1 cellular context compared by ENCODE assay signal in genomic region chr15:45134682-45135604, GRCh38.
TF ChIP-seq lines count a peak whose summit lies in the region.

No MANE protein-coding gene starts in this region.

TF ChIP-seq in WTC11, 78 proteins besides CTCF, POLR2A, EP300 and RAD21 (continued from another document):
- TF ChIP-seq AFF4 (CRISPR knock-in tag; IDR thresholded peaks at IDR 0.05; ENCODE audit: borderline replicate concordance), result no peak
- no peak for TF ChIP-seq MYBL2 (CRISPR knock-in tag; IDR thresholded peaks at IDR 0.05)
- no peak for TF ChIP-seq ATF1 (CRISPR knock-in tag; IDR thresholded peaks at IDR 0.05)
- no peak for TF ChIP-seq CREB1 (CRISPR knock-in tag; IDR thresholded peaks at IDR 0.05)
- no peak for TF ChIP-seq GRHL2 (CRISPR knock-in tag; IDR thresholded peaks at IDR 0.05; ENCODE audit: insufficient replicate concordance, severe bottlenecking)
- TF ChIP-seq ZSCAN18 (CRISPR knock-in tag; IDR thresholded peaks at IDR 0.05), result no peak
- peak; percentile 65; the same call in 1 of the 2 replicates for TF ChIP-seq TEAD4 (CRISPR knock-in tag; IDR thresholded peaks at IDR 0.05)
- TF ChIP-seq TEAD1 (CRISPR knock-in tag; IDR thresholded peaks at IDR 0.05), result peak; percentile 64; the same call in 1 of the 2 replicates
- no peak for TF ChIP-seq SOX15 (CRISPR knock-in tag; IDR thresholded peaks at IDR 0.05)
- no peak for TF ChIP-seq ZNF512 (CRISPR knock-in tag; IDR thresholded peaks at IDR 0.05; ENCODE audit: borderline replicate concordance)
- TF ChIP-seq OVOL2 (CRISPR knock-in tag; IDR thresholded peaks at IDR 0.05; ENCODE audit: borderline replicate concordance), result no peak
- TF ChIP-seq ZNF281 (CRISPR knock-in tag; IDR thresholded peaks at IDR 0.05), result no peak
- no peak; the same call in 1 of the 2 replicates for TF ChIP-seq SMAD3 (CRISPR knock-in tag; IDR thresholded peaks at IDR 0.05; ENCODE audit: borderline replicate concordance)
- TF ChIP-seq TCF7 (CRISPR knock-in tag; IDR thresholded peaks at IDR 0.05; ENCODE audit: low read depth), result no peak
- peak; percentile 73; the same call in 1 of the 2 replicates for TF ChIP-seq ETV6 (CRISPR knock-in tag; IDR thresholded peaks at IDR 0.05)
- peak; percentile 81; the same call in 1 of the 2 replicates for TF ChIP-seq FOXP4 (CRISPR knock-in tag; IDR thresholded peaks at IDR 0.05)
- TF ChIP-seq E2F1 (CRISPR knock-in tag; IDR thresholded peaks at IDR 0.05), result no peak
- TF ChIP-seq ZBTB43 (CRISPR knock-in tag; IDR thresholded peaks at IDR 0.05), result 0 out of 2 replicates have a peak, but pooled peaks have one; percentile 58
- no peak for TF ChIP-seq ZNF671 (CRISPR knock-in tag; IDR thresholded peaks at IDR 0.05)
- TF ChIP-seq ARID4B (CRISPR knock-in tag; IDR thresholded peaks at IDR 0.05; ENCODE audit: borderline replicate concordance), result 0 out of 2 replicates have a peak, but pooled peaks have one; percentile 61
- peak; percentile 51; the same call in 1 of the 2 replicates for TF ChIP-seq FOXK1 (CRISPR knock-in tag; IDR thresholded peaks at IDR 0.05)
TF ChIP-seq in WTC11: peak in this region for 19.
